Comparison of ENCODE assay signal across 15 cellular contexts in the genomic region with DNA sequence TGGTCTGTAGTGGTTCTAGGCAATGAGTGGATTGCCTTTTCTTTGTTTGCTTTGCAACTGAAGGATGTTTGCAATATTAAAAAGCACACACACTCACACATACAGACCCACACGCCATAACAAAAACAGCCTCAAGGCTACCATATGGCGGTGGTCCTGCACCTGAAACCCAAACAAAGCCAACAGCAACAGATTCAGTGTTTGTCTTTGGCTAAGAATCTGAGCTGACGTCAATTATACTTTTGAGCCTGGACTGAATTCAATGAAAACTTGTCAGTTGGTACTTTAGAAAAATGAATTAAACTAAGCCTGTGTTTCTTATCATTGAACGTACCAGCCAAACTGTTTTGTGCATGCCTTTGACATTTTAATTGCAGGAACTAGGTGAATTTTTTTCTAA.
DNase-seq lines count a peak whose midpoint lies in the region; ATAC-seq and TF ChIP-seq lines count a peak whose summit lies in the region.
"Had no signal": no experiment of that assay in that cellular context is flagged by ENCODE, and none has a peak within 500 bp of the region (broad histone marks: within the 10 kb centered on the region; RNA-seq: fewer than 3 reads in every experiment).

No MANE protein-coding gene starts in this region.

- DNase-seq in COR-L47 (lab: John Stamatoyannopoulos, UW): peak; percentile 83
- DNase-seq in NCI-H1436 (lab: John Stamatoyannopoulos, UW): peak; percentile 76
- DNase-seq in NCI-H446 treated with DMSO at 0.1 percent for 48 hours (lab: John Stamatoyannopoulos, UW): peak; percentile 85
- DNase-seq in brain microvascular endothelial cell: peak; percentile 28
- DNase-seq in GM03348 (ENCODE audit: low spot score): no peak
- DNase-seq in HFFc6: no peak
- no peak for DNase-seq in AG08395 (ENCODE audit: low spot score)
- DNase-seq: activated CD4-positive, alpha-beta T cell treated with anti-CD3 and anti-CD28 coated beads for 36 hours; activated naive CD4-positive, alpha-beta T cell treated with Interleukin-2 at 50 U/mL for 16 hours; effector CD8-positive, alpha-beta T cell; naive B cell; NK-92 treated with Interleukin-12 subunit alpha and Interleukin-12 subunit beta, amount 100 ng/mL, for 24 hours; T-helper 9 cell had no signal

- peaks cover 2% of the 10 kb centered on the region; the same call in 1 of the 2 replicates for H3K27me3 Mint-ChIP-seq in HFFc6 (ENCODE audit: insufficient read depth)

- H3K4me1 Mint-ChIP-seq in HFFc6 (ENCODE audit: low read depth): peaks cover 20% of the 10 kb centered on the region
- H3K4me1 Mint-ChIP-seq: activated CD4-positive, alpha-beta T cell treated with anti-CD3 and anti-CD28 coated beads for 36 hours; naive B cell had no signal

- no peak overlapping the region for H3K27ac Mint-ChIP-seq in HFFc6
- H3K27ac Mint-ChIP-seq: activated CD4-positive, alpha-beta T cell treated with anti-CD3 and anti-CD28 coated beads for 36 hours; naive B cell had no signal

- no peak overlapping the region for H3K27ac ChIP-seq in brain microvascular endothelial cell
- H3K27ac ChIP-seq: cardiac muscle cell had no signal

- H3K27me3 ChIP-seq in brain microvascular endothelial cell (replicated peaks): no peaks in the 10 kb centered on the region
- H3K27me3 ChIP-seq: cardiac muscle cell had no signal

- no peaks in the 10 kb centered on the region for H3K36me3 ChIP-seq in brain microvascular endothelial cell (replicated peaks)
- H3K36me3 ChIP-seq: cardiac muscle cell had no signal

- no peak overlapping the region for H3K4me3 ChIP-seq in brain microvascular endothelial cell (ENCODE audit: low read depth, low read length)
- H3K4me3 ChIP-seq: cardiac muscle cell had no signal

- in situ Hi-C loops in brain microvascular endothelial cell (cut with HindIII; ENCODE audit: low pct_ligation_motif_present, low sequenced_read_pairs): no loop called here

- H3K4me3 Mint-ChIP-seq in HFFc6: no peak overlapping the region
- H3K4me3 Mint-ChIP-seq: activated CD4-positive, alpha-beta T cell treated with anti-CD3 and anti-CD28 coated beads for 36 hours; naive B cell had no signal

- H3K36me3 Mint-ChIP-seq in HFFc6 (ENCODE audit: low read depth): no peaks in the 10 kb centered on the region
- H3K36me3 Mint-ChIP-seq: naive B cell had no signal

- TF ChIP-seq CTCF in brain microvascular endothelial cell (IDR thresholded peaks at IDR 0.05; ENCODE audit: low read depth, low read length, missing control alignments): no peak
- no peak for TF ChIP-seq CTCF in HFFc6 (IDR thresholded peaks at IDR 0.05)

- no peaks in the 10 kb centered on the region for H3K9me3 Mint-ChIP-seq in HFFc6
- H3K9me3 Mint-ChIP-seq: naive B cell had no signal

- no peak for ATAC-seq in GM21723 (IDR thresholded peaks at IDR 0.05; ENCODE audit: unreplicated experiment)
- ATAC-seq: activated CD4-positive, alpha-beta T cell treated with anti-CD3 and anti-CD28 coated beads for 36 hours had no signal

Comparison
In these comparisons a context has a peak if more than half of its experiments do, and no peak if none do; other contexts are left out.
1. DNase-seq: peak in COR-L47 (single experiment), NCI-H1436 (single experiment), NCI-H446 treated with DMSO at 0.1 percent for 48 hours (single experiment) and brain microvascular endothelial cell (single experiment); none in GM03348 (single experiment), HFFc6 (single experiment) and AG08395 (single experiment).